ENCODE assay signal across 29 cellular contexts in the genomic region with DNA sequence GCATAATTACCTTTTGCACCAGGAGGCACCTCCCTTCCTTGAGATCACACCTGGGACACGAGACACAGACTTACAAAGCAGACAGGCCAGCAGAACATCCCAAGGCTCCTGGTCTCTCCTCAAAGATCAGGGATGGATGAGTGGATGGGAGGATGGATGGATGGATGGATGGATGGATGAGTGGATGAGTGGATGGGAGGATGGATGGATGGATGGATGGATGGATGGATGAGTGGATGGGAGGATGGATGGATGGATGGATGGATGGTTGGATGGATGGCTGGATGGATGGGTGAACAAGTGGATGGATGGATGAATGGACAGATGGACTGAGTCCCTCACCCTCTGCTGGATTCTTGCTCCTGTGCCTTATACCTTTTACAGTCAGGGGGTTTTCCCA.
"Had no signal": no experiment of that assay in that cellular context is flagged by ENCODE, and none has a peak within 500 bp of the region (broad histone marks: within the 10 kb centered on the region; RNA-seq: fewer than 3 reads in every experiment).

No MANE protein-coding gene starts in this region.

- H3K4me1 ChIP-seq: colonic mucosa had no signal

- H3K36me3 ChIP-seq: breast epithelium, cardiac muscle cell, colonic mucosa, esophagus squamous epithelium, gastroesophageal sphincter, heart right ventricle had no signal

- ATAC-seq: activated CD8-positive, alpha-beta T cell treated with anti-CD3 and anti-CD28 coated beads for 36 hours; activated T-cell treated with anti-CD3 and anti-CD28 coated beads, Interleukin-2, amount 50 U/mL, for 4 hours; activated T-helper 17 cell treated with anti-CD3 and anti-CD28 coated beads, Interleukin-2, amount 50 U/mL, for 72 hours; gastroesophageal sphincter; heart right ventricle had no signal

- H3K9me3 ChIP-seq: colonic mucosa, gastroesophageal sphincter had no signal

- DNase-seq: activated CD4-positive, alpha-beta T cell treated with anti-CD3 and anti-CD28 coated beads for 4 hours; activated CD4-positive, alpha-beta T cell treated with anti-CD3 and anti-CD28 coated beads, Interleukin-2, amount 50 U/mL, for 1 hour; activated CD4-positive, alpha-beta T cell treated with anti-CD3 and anti-CD28 coated beads, Interleukin-2, amount 50 U/mL, for 48 hours; activated CD4-positive, CD25-positive, alpha-beta regulatory T cell; activated CD4-positive, CD25-positive, alpha-beta regulatory T cell treated with anti-CD3 and anti-CD28 coated beads, Interleukin-2, amount 50 U/mL, for 72 hours; activated CD8-positive, alpha-beta memory T cell treated with anti-CD3 and anti-CD28 coated beads for 24 hours; activated CD8-positive, alpha-beta T cell treated with anti-CD3 and anti-CD28 coated beads for 36 hours; activated effector memory CD4-positive, alpha-beta T cell treated with Interleukin-2 at 50 U/mL for 16 hours; activated gamma-delta T cell treated with Interleukin-2 at 50 U/mL for 16 hours; activated naive CD4-positive, alpha-beta T cell treated with anti-CD3 and anti-CD28 coated beads, Interleukin-2, amount 50 U/mL, for 16 hours; activated naive CD4-positive, alpha-beta T cell treated with Interleukin-2 at 50 U/mL for 16 hours; activated T-cell treated with anti-CD3 and anti-CD28 coated beads, Interleukin-2, amount 50 U/mL, for 4 hours; amniotic stem cell; aorta; central memory CD4-positive, alpha-beta T cell; cerebellar nuclear complex; colonic mucosa; effector CD8-positive, alpha-beta T cell; esophagus squamous epithelium; foreskin melanocyte; heart right ventricle; T1000 had no signal

- H3K27me3 ChIP-seq: cardiac muscle cell, colonic mucosa, esophagus squamous epithelium, gastroesophageal sphincter had no signal

- H3K27ac ChIP-seq: breast epithelium, cardiac muscle cell, colonic mucosa, epithelial cell of prostate, esophagus squamous epithelium, gastroesophageal sphincter, heart right ventricle had no signal

- FAIRE-seq: endometrium, endothelial cell of umbilical vein had no signal

- H3K4me3 ChIP-seq: breast epithelium, cardiac muscle cell, colonic mucosa, esophagus squamous epithelium, gastroesophageal sphincter, heart right ventricle had no signal
